ENCODE assay signal across 18 cellular contexts in genomic region chr10:86374664-86375063, GRCh38. TPM values are rescaled to one million over a fixed set of nuclear protein-coding genes. Genes with fewer than 3 reads are reported as not detected.
DNase-seq lines count a peak whose midpoint lies in the region; ATAC-seq, FAIRE-seq and TF ChIP-seq lines count a peak whose summit lies in the region.
"Had no signal": no experiment of that assay in that cellular context is flagged by ENCODE, and none has a peak within 500 bp of the region (broad histone marks: within the 10 kb centered on the region; RNA-seq: fewer than 3 reads in every experiment).

No MANE protein-coding gene starts in this region.

- CTCF ChIA-PET in HepG2 (lab: Yijun Ruan, JAX; ENCODE audit: low intra/inter-chr PET ratio, low total read pairs) = no interaction called here

- H3K4me1 ChIP-seq in right lobe of liver (peaks cover 0 to 4% (median 0%) of the 10 kb centered on the region in 4 donors), HepG2 (ENCODE audit: insufficient read depth, low read length) (no peaks in the 10 kb centered on the region), kidney (ENCODE audit: control insufficient read depth in 1 of 2, insufficient read depth in 1 of 2, low read depth in 1 of 2, low read length in 2 of 2) (no peaks in the 10 kb centered on the region), spleen (peaks cover 4 to 10% (median 8%) of the 10 kb centered on the region in 6 donors)

- H3K4me3 ChIP-seq in right lobe of liver (no peak overlapping the region), HepG2 (replicated peaks in 1 of 3; ENCODE audit: insufficient read depth in 1 of 3, low read depth in 2 of 3, low read length in 3 of 3) (no peak overlapping the region), kidney (ENCODE audit: low read length in 2 of 2) (no peak overlapping the region), spleen (no peak overlapping the region)

- no peak overlapping the region for H3K27ac ChIP-seq in right lobe of liver
- H3K27ac ChIP-seq in HepG2 (ENCODE audit: extremely low read length, insufficient read depth, low read length) = no peak overlapping the region
- H3K27ac ChIP-seq in kidney (ENCODE audit: low read depth in 2 of 2, low read length in 2 of 2) = no peak overlapping the region
- no peak overlapping the region for H3K27ac ChIP-seq in spleen
- H3K27ac ChIP-seq: C4-2B had no signal

- peaks cover 67 to 69% of the 10 kb centered on the region in 2 donors for H3K27me3 Mint-ChIP-seq in effector memory CD8-positive, alpha-beta T cell

- no peaks in the 10 kb centered on the region for H3K4me1 Mint-ChIP-seq in effector memory CD8-positive, alpha-beta T cell (ENCODE audit: low read depth in 2 of 2)

- H3K4me3 Mint-ChIP-seq in effector memory CD8-positive, alpha-beta T cell = no peak overlapping the region

- BruUV-seq in HepG2 (replicated peaks; lab: Mats Ljungman, UMichigan) = no TSS peak

- ATAC-seq in right lobe of liver (no peak), HepG2 (no peak)
- ATAC-seq in effector memory CD8-positive, alpha-beta T cell (replicated peaks) = no peak

- 82% methylated on average over 2 of the region's 8 CpGs for WGBS in right lobe of liver (ENCODE audit: insufficient coverage, low coverage, low lambda C conversion rate, missing lambda C conversion rate)
- 0% methylated on average over 3 of the region's 8 CpGs for WGBS in HepG2 (ENCODE audit: low lambda C conversion rate)
- 55 to 70% (median 58%) methylated on average over 8 of the region's 8 CpGs for WGBS in spleen, 5 donors

- H4K20me1 ChIP-seq in HepG2 (ENCODE audit: insufficient read depth, low read length) = peaks cover 3% of the 10 kb centered on the region; the same call in 1 of the 2 replicates

- TF ChIP-seq EP300 in HepG2 (IDR thresholded peaks at IDR 0.05; ENCODE audit: low read depth in 2 of 2, low read length in 2 of 2) (no peak), HepG2 (CRISPR knock-in tag; IDR thresholded peaks at IDR 0.05; ENCODE audit: borderline replicate concordance) (no peak)

- no peaks in the 10 kb centered on the region for H3K79me2 ChIP-seq in HepG2 (ENCODE audit: insufficient read depth, low read length)

- in situ Hi-C loops in HepG2 (cut with HindIII; ENCODE audit: extremely low pct_ligation_motif_present, low pct_unique_long_range_greater_than_20kb) = loop anchor here (5.0 to 10.0 kb wide), 2 partner anchors 110 to 197 kb away; no protein-coding TSS in a partner anchor

- H3K9ac ChIP-seq in HepG2 (ENCODE audit: insufficient read depth, low read depth, low read length) (no peak overlapping the region), kidney (ENCODE audit: low read length in 2 of 2) (no peak overlapping the region)

- H3K4me2 ChIP-seq in HepG2 (ENCODE audit: low read depth, low read length) = no peak overlapping the region

- H3K36me3 ChIP-seq in right lobe of liver (no peaks in the 10 kb centered on the region), HepG2 (replicated peaks in 1 of 2; ENCODE audit: control insufficient read depth in 1 of 2, insufficient read depth in 2 of 2, low read length in 2 of 2) (no peaks in the 10 kb centered on the region), kidney (ENCODE audit: control insufficient read depth in 1 of 2, insufficient read depth in 2 of 2, low read length in 2 of 2) (no peaks in the 10 kb centered on the region), spleen (no peaks in the 10 kb centered on the region)

- TF ChIP-seq POLR2A in right lobe of liver (IDR thresholded peaks at IDR 0.05) = no peak
- no peak for TF ChIP-seq POLR2A in HepG2 (IDR thresholded peaks at IDR 0.05; ENCODE audit: insufficient read depth in 1 of 2, low read depth in 2 of 2, low read length in 2 of 2)
- TF ChIP-seq POLR2A in spleen (IDR thresholded peaks at IDR 0.05) = no peak

- intact Hi-C loops in right lobe of liver (cut with DNase I) (loop anchor here (10.0 kb wide), 2 partner anchors 270 to 590 kb away; no protein-coding TSS in a partner anchor), HepG2 (cut with micrococcal nuclease; ENCODE audit: unreplicated experiment) (loop anchor here (5.0 kb wide), 3 partner anchors 112 to 1592 kb away; no protein-coding TSS in a partner anchor), kidney (cut with DNase I) (loop anchor here (10.0 kb wide), 1 partner anchor 1830 kb away; no protein-coding TSS in a partner anchor), spleen (cut with DNase I; ENCODE audit: low total_unique reads) (loop anchor here (5.0 to 10.0 kb wide), 2 partner anchors 590 to 1832 kb away; no protein-coding TSS in a partner anchor)

- DNase-seq in right lobe of liver (peak in 2 of 3 donors; percentile 21 to 37), HepG2 (ENCODE audit: low spot score) (no peak), kidney (peak; percentile 47), spleen (peak; percentile 63), NCI-H187 treated with DMSO at 0.1 percent for 48 hours (lab: John Stamatoyannopoulos, UW) (no peak), NCI-H2227 (lab: John Stamatoyannopoulos, UW; ENCODE audit: unreplicated experiment) (no peak)
- no peak for DNase-seq in effector memory CD8-positive, alpha-beta T cell
- DNase-seq: DMS153, GOT3, KBM-7, MV-4-11, NCI-H1417 treated with DMSO at 0.1 percent for 48 hours, NCI-H2029, NCI-H2171 treated with DMSO at 0.1 percent for 48 hours, NCI-H748 treated with DMSO at 0.1 percent for 48 hours, RPMI8226 had no signal

- TF ChIP-seq CTCF in right lobe of liver (IDR thresholded peaks at IDR 0.05) = no peak
- no peak for TF ChIP-seq CTCF in HepG2 (CRISPR knock-in tag; IDR thresholded peaks at IDR 0.05)
- TF ChIP-seq CTCF in kidney (IDR thresholded peaks at IDR 0.05; ENCODE audit: borderline replicate concordance, extremely low read depth, insufficient read depth) = no peak
- TF ChIP-seq CTCF in spleen (IDR thresholded peaks at IDR 0.05 in 8 of 11, conservative IDR thresholded peaks at IDR 0.05 in 3 of 11) = no peak

- H2AFZ ChIP-seq in HepG2 (ENCODE audit: low read length) = no peak overlapping the region

- no peak for TF ChIP-seq RAD21 in HepG2 (CRISPR knock-in tag; IDR thresholded peaks at IDR 0.05)

- peaks cover 3% of the 10 kb centered on the region for H3K36me3 Mint-ChIP-seq in effector memory CD8-positive, alpha-beta T cell (ENCODE audit: insufficient read depth)

- FAIRE-seq in HepG2 (lab: Jason Lieb, UNC) (no peak), kidney (lab: Jason Lieb, UNC) (no peak)

- no peaks in the 10 kb centered on the region for H3K9me3 Mint-ChIP-seq in effector memory CD8-positive, alpha-beta T cell

- POLR2A ChIA-PET in HepG2 (lab: Yijun Ruan, JAX) = no interaction called here

- H3K27ac Mint-ChIP-seq in effector memory CD8-positive, alpha-beta T cell = no peak overlapping the region

- no peaks in the 10 kb centered on the region for H3K27me3 ChIP-seq in right lobe of liver
- H3K27me3 ChIP-seq in HepG2 (ENCODE audit: control insufficient read depth in 1 of 2, insufficient read depth in 2 of 2, low read length in 2 of 2) = peaks cover 9 to 61% of the 10 kb centered on the region in 2 experiments
- H3K27me3 ChIP-seq in spleen (replicated peaks in 1 of 7) = peaks cover 3 to 80% (median 14%) of the 10 kb centered on the region in 7 donors

- H3K9me3 ChIP-seq in right lobe of liver (no peaks in the 10 kb centered on the region), HepG2 (ENCODE audit: low read length) (no peaks in the 10 kb centered on the region), kidney (ENCODE audit: control insufficient read depth in 1 of 2, low read length in 2 of 2) (no peaks in the 10 kb centered on the region), spleen (no peaks in the 10 kb centered on the region)

TF ChIP-seq in HepG2, 621 proteins besides CTCF, POLR2A, EP300 and RAD21:
- TF ChIP-seq ATF3 (CRISPR knock-in tag; IDR thresholded peaks at IDR 0.05) = no peak

RNA-seq across cellular contexts. Expression of gene GRID1, which starts 8.1 kb away (rescaled TPM):
- total RNA-seq in right lobe of liver = 1 to 10 TPM in 2 of 6 experiments, under 1 TPM in 4; 0.05 to 1.9 (median 0.81) TPM
- total RNA-seq in HepG2 (2016; rRNA removed; fragmentation: Illumina TruSeq; extraction: Trizol) = not detected in 2 replicates
- total RNA-seq in HepG2 (2016; cell fraction: cytosol; rRNA removed; fragmentation: Illumina TruSeq; extraction: Trizol; ENCODE audit: low read depth) = not detected in 2 replicates
- total RNA-seq in HepG2 (2016; cell fraction: insoluble cytoplasmic fraction; rRNA removed; fragmentation: Illumina TruSeq; extraction: Trizol) = not detected in 2 replicates
- total RNA-seq in HepG2 (2016; cell fraction: membrane; rRNA removed; fragmentation: Illumina TruSeq; extraction: Trizol) = not detected in 2 replicates
- not detected in 2 replicates for total RNA-seq in HepG2 (2016; cell fraction: nucleus; rRNA removed; fragmentation: Illumina TruSeq; extraction: Trizol)
- 0.03 and 0.05 TPM in 2 replicates for polyA plus RNA-seq in HepG2 (2011; rRNA removed)
- 0.01 and 0.03 TPM in 2 replicates for polyA plus RNA-seq in HepG2 (2011; cell fraction: cytosol; rRNA removed)
- polyA plus RNA-seq in HepG2 (2011; cell fraction: nucleus; rRNA removed) = not detected in 2 replicates
- polyA plus RNA-seq in HepG2 (2012) = not detected in 2 replicates
- not detected in 2 replicates for polyA plus RNA-seq in HepG2 (2016; cell fraction: cytosol; fragmentation: Illumina TruSeq; extraction: Trizol; ENCODE audit: low read depth)
- polyA plus RNA-seq in HepG2 (2016; cell fraction: insoluble cytoplasmic fraction; fragmentation: Illumina TruSeq; extraction: Trizol; ENCODE audit: low read depth) = not detected in 2 replicates
- not detected in 2 replicates for polyA plus RNA-seq in HepG2 (2016; cell fraction: membrane; fragmentation: Illumina TruSeq; extraction: Trizol; ENCODE audit: low read depth)
- polyA plus RNA-seq in HepG2 (2016; cell fraction: nucleus; fragmentation: Illumina TruSeq; extraction: Trizol; ENCODE audit: insufficient read depth, low read depth) = not detected in 2 replicates
- polyA minus RNA-seq in HepG2 (2011; rRNA and poly(A)+ RNA removed; ENCODE audit: low replicate concordance) = 5.3 TPM in 1 of 2 replicates, not detected in the other
- not detected in 2 replicates for polyA minus RNA-seq in HepG2 (2011; cell fraction: cytosol; rRNA and poly(A)+ RNA removed)
- polyA minus RNA-seq in HepG2 (2011; cell fraction: nucleus; rRNA and poly(A)+ RNA removed) = 0.25 TPM in 1 of 2 replicates, not detected in the other
- 1.4 TPM for total RNA-seq in kidney
- polyA plus RNA-seq in kidney (ENCODE audit: insufficient read depth, low read depth, low replicate concordance) = 0.37 TPM
- total RNA-seq in spleen = under 1 TPM in 4 of 7 donors, not detected in 3; 0.10 to 0.42 (median 0.17) TPM
- under 1 TPM in 2 of 3 donors, not detected in 1; 0.06 to 0.18 TPM for polyA plus RNA-seq in spleen
- total RNA-seq: A673 had no signal

Comparison
In these comparisons a context has a peak if more than half of its experiments do, and no peak if none do; other contexts are left out.
1. DNase-seq: peak in right lobe of liver (2 of 3), kidney (single experiment) and spleen (single experiment); none in HepG2 (single experiment), NCI-H187 treated with DMSO at 0.1 percent for 48 hours (single experiment), NCI-H2227 (single experiment) and effector memory CD8-positive, alpha-beta T cell (0 of 3).